1 cellular context compared by ENCODE assay signal in the genomic region with DNA sequence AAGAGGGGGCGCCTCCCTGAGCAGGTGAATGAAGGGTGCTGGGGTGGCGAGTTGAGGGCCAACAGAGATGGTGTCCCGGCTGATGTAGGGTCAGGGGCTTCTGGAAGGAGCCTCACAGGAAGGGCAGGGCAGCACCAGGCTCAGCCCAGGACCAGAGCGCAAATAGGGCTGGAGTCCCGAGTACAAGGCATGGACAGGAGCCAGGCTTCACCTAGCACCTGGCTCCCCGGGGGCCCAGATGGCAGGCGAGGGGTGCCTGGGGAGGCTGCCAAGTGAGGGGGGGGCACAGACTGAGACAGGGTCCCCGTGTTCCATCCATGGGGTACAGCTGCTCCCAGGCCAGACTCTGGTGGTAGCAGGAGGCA.
TF ChIP-seq lines count a peak whose summit lies in the region.

No MANE protein-coding gene starts in this region.

TF ChIP-seq in IMR-90, 13 proteins besides CTCF, POLR2A, EP300 and RAD21:
- TF ChIP-seq FOS (IDR thresholded peaks at IDR 0.05; ENCODE audit: low read depth, low read length) (no peak), MAFK (IDR thresholded peaks at IDR 0.05; ENCODE audit: low read depth, low read length) (no peak), SMC3 (IDR thresholded peaks at IDR 0.05; ENCODE audit: low read depth, low read length) (no peak), MXI1 (IDR thresholded peaks at IDR 0.05; ENCODE audit: borderline replicate concordance, low read depth, low read length) (no peak), RCOR1 (IDR thresholded peaks at IDR 0.05; ENCODE audit: insufficient replicate concordance, low read length) (no peak), BHLHE40 (IDR thresholded peaks at IDR 0.05; ENCODE audit: low read depth, low read length) (no peak), NFE2L2 (IDR thresholded peaks at IDR 0.05; ENCODE audit: low read depth, low read length) (no peak), MAZ (IDR thresholded peaks at IDR 0.05; ENCODE audit: borderline replicate concordance, low read depth, low read length) (no peak), RFX5 (IDR thresholded peaks at IDR 0.05; ENCODE audit: low read depth, low read length) (no peak)
- TF ChIP-seq, protein P1, sequence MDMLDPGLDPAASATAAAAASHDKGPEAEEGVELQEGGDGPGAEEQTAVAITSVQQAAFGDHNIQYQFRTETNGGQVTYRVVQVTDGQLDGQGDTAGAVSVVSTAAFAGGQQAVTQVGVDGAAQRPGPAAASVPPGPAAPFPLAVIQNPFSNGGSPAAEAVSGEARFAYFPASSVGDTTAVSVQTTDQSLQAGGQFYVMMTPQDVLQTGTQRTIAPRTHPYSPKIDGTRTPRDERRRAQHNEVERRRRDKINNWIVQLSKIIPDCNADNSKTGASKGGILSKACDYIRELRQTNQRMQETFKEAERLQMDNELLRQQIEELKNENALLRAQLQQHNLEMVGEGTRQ (IDR thresholded peaks at IDR 0.05; ENCODE audit: low read depth, low read length): no peak
